In the genomic region with DNA sequence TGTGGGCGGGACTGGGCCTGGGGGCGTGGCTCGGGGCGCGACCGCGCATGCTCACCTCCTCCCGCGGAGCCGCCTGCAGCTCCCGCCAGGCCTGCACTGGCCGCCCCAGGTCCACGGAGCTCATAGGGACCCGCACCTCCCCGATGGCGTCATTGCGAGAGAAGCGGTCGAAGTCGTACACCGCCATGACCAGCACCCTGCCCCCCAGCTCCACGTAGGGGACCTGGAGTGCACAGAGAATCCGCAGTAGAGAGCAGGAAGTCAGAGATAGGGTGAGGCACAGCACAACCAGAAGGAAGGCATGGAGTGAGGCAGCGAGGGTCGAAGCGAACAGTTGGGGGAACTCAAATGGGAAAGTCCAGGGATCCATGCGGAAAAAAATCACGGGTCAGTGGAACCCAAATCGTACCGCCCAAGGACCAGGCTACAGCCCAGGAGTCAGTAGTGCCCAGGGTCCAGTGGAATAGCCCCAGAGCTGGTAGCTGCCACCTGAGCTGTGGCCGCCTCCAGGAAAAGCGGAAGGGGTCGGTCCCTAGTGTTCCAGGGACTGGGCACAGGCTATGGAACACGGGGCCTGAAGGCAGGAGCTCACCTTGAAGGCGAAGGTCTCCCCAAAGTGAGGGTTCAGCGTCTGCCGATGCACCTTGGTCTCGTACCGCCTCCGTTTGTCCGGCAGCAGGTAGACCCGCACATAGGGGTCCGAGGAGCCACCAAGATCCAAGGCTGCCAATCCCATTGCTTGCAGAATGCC, we compare ENCODE assay signal across 1 cellular context.
TF ChIP-seq lines count a peak whose summit lies in the region.

No MANE protein-coding gene starts in this region.

TF ChIP-seq in HepG2, 621 proteins besides CTCF, POLR2A, EP300 and RAD21:
- TF ChIP-seq HBP1 (CRISPR knock-in tag; IDR thresholded peaks at IDR 0.05; ENCODE audit: low read depth) (no peak), ATF1 (CRISPR knock-in tag; IDR thresholded peaks at IDR 0.05) (no peak), HES4 (CRISPR knock-in tag; IDR thresholded peaks at IDR 0.05; ENCODE audit: borderline replicate concordance) (no peak), HNF4G (IDR thresholded peaks at IDR 0.05; ENCODE audit: borderline replicate concordance, low read depth, low read length) (no peak), HNF4G (CRISPR knock-in tag; IDR thresholded peaks at IDR 0.05; ENCODE audit: borderline replicate concordance, low read depth) (no peak), KDM3A (CRISPR knock-in tag; IDR thresholded peaks at IDR 0.05; ENCODE audit: low read depth) (no peak)
- TF ChIP-seq, protein P1, sequence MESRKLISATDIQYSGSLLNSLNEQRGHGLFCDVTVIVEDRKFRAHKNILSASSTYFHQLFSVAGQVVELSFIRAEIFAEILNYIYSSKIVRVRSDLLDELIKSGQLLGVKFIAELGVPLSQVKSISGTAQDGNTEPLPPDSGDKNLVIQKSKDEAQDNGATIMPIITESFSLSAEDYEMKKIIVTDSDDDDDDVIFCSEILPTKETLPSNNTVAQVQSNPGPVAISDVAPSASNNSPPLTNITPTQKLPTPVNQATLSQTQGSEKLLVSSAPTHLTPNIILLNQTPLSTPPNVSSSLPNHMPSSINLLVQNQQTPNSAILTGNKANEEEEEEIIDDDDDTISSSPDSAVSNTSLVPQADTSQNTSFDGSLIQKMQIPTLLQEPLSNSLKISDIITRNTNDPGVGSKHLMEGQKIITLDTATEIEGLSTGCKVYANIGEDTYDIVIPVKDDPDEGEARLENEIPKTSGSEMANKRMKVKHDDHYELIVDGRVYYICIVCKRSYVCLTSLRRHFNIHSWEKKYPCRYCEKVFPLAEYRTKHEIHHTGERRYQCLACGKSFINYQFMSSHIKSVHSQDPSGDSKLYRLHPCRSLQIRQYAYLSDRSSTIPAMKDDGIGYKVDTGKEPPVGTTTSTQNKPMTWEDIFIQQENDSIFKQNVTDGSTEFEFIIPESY (CRISPR knock-in tag; IDR thresholded peaks at IDR 0.05): peak; percentile 43; the same call in 1 of the 2 replicates
